ENCODE assay signal across 16 cellular contexts in the genomic region with DNA sequence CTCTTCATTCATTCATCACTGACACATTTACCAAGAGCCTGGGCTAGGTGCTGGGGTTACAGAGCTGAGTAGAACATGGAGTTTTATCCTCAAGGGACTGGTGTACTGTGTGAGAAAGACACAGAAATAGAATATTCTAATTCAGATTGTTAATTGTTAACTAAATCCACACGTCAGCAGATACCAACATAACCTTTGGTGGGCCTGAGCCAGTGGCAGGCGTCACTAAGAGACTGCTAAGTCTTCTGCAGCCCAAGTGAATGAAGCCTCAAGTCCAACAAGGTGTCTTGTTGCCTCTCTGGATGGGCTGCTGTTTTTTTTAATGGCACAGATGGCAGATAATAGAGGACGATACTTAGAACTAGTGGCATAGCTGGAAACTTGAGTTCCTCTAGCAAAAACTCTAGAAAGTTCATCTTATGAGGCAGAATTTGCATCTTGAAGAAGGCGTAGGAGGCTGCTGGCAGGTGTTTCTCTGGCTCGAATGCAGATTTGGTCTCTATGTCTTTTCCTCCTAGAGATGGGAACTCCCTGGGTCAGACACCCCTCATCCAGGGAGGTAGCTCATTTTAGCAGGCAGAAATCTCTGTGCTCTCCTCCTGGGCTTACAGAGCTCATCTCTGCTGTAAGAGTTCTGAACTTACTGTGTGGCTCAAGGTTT.
DNase-seq lines count a peak whose midpoint lies in the region; ATAC-seq and FAIRE-seq lines count a peak whose summit lies in the region.
"Had no signal": no experiment of that assay in that cellular context is flagged by ENCODE, and none has a peak within 500 bp of the region (broad histone marks: within the 10 kb centered on the region; RNA-seq: fewer than 3 reads in every experiment).

No MANE protein-coding gene starts in this region.

- H4K20me1 ChIP-seq in BLaER1, result 0 out of 2 replicates have a peak, but pooled peaks cover 3% of the 10 kb centered on the region

- H3K4me2 ChIP-seq in BLaER1, result peak overlapping the region; percentile 76
- H3K4me2 ChIP-seq: A549, KMS-11 had no signal

- no peak for FAIRE-seq in urothelium cell line (lab: Jason Lieb, UNC)
- FAIRE-seq: A549 had no signal

- H3K4me3 ChIP-seq in BLaER1, result no peak overlapping the region
- H3K4me3 ChIP-seq: A549, cardiac muscle cell, heart left ventricle, skin epidermis had no signal

- no peak overlapping the region for H3K27ac ChIP-seq in BLaER1
- H3K27ac ChIP-seq: A549, cardiac muscle cell, heart left ventricle, KMS-11, skin epidermis had no signal

- H3K27me3 ChIP-seq in BLaER1, result no peaks in the 10 kb centered on the region
- H3K27me3 ChIP-seq: heart left ventricle had no signal

- H3K9me3 ChIP-seq in BLaER1, result no peaks in the 10 kb centered on the region
- H3K9me3 ChIP-seq: heart left ventricle had no signal

- DNase-seq in GM19238 (ENCODE audit: insufficient read length, low spot score) (peak; percentile 69), urothelium cell line (ENCODE audit: low spot score) (no peak), mesenteric fat pad (ENCODE audit: low spot score) (no peak)
- DNase-seq in activated effector memory CD4-positive, alpha-beta T cell treated with Interleukin-2 at 50 U/mL for 16 hours, result no peak
- DNase-seq: SW 1271, trophoblast cell had no signal

- H3K36me3 ChIP-seq in BLaER1, result no peaks in the 10 kb centered on the region
- H3K36me3 ChIP-seq: cardiac muscle cell, heart left ventricle had no signal

- H3K9ac ChIP-seq in BLaER1, result no peak overlapping the region
- H3K9ac ChIP-seq: KMS-11 had no signal

- peaks cover 78% of the 10 kb centered on the region for H3K4me1 ChIP-seq in BLaER1
- H3K4me1 ChIP-seq: A549 had no signal

- ATAC-seq in HG02610 (IDR thresholded peaks at IDR 0.05; ENCODE audit: unreplicated experiment) (peak; percentile 59), HG03354 (IDR thresholded peaks at IDR 0.05; ENCODE audit: poor library complexity, severe bottlenecking, unreplicated experiment) (peak; percentile 85)
- ATAC-seq in activated CD4-positive, CD25-positive, alpha-beta regulatory T cell treated with anti-CD3 and anti-CD28 coated beads, Interleukin-2, amount 50 U/mL, for 24 hours, result no peak
- ATAC-seq: A549, left lobe of liver had no signal

Comparison
In these comparisons a context has a peak if more than half of its experiments do, and no peak if none do; other contexts are left out.
1. ATAC-seq: peak in HG02610 (single experiment) and HG03354 (single experiment); none in activated CD4-positive, CD25-positive, alpha-beta regulatory T cell treated with anti-CD3 and anti-CD28 coated beads, Interleukin-2, amount 50 U/mL, for 24 hours (0 of 2).